Comparison of ENCODE assay signal across 12 cellular contexts in genomic region chr5:10454591-10455272, GRCh38. TPM values are rescaled to one million over a fixed set of nuclear protein-coding genes. Genes with fewer than 3 reads are reported as not detected.
DNase-seq lines count a peak whose midpoint lies in the region; ATAC-seq and TF ChIP-seq lines count a peak whose summit lies in the region.
"Had no signal": no experiment of that assay in that cellular context is flagged by ENCODE, and none has a peak within 500 bp of the region (broad histone marks: within the 10 kb centered on the region; RNA-seq: fewer than 3 reads in every experiment).

No MANE protein-coding gene starts in this region.

- H3K4me1 Mint-ChIP-seq in HFFc6 (ENCODE audit: low read depth): peaks cover 68% of the 10 kb centered on the region

- ATAC-seq in foreskin keratinocyte (peak; percentile 72), lower lobe of right lung (no peak), HG03520 (IDR thresholded peaks at IDR 0.05; ENCODE audit: unreplicated experiment) (no peak)
- ATAC-seq: left colon had no signal

- no peaks in the 10 kb centered on the region for H3K9me3 Mint-ChIP-seq in HFFc6
- H3K9me3 Mint-ChIP-seq: activated naive CD4-positive, alpha-beta T cell treated with anti-CD3 and anti-CD28 coated beads, Interleukin-2, amount 10 ng/mL, durations not matched to agents 7 days and 5 days; nephron had no signal

- TF ChIP-seq CTCF in HFFc6 (IDR thresholded peaks at IDR 0.05) (no peak), WI38 (IDR thresholded peaks at IDR 0.05; ENCODE audit: low read depth, low read length) (no peak), foreskin keratinocyte (conservative IDR thresholded peaks at IDR 0.05) (no peak), uterus (IDR thresholded peaks at IDR 0.05) (no peak), lower lobe of right lung (IDR thresholded peaks at IDR 0.05) (no peak)

- H3K9me3 ChIP-seq in uterus (no peaks in the 10 kb centered on the region), lower lobe of right lung (no peaks in the 10 kb centered on the region)
- H3K9me3 ChIP-seq: tibial artery had no signal

- H3K27ac Mint-ChIP-seq in HFFc6: peak overlapping the region; percentile 92
- H3K27ac Mint-ChIP-seq: activated naive CD4-positive, alpha-beta T cell treated with anti-CD3 and anti-CD28 coated beads, Interleukin-2, amount 10 ng/mL, durations not matched to agents 7 days and 5 days; nephron had no signal

- no peaks in the 10 kb centered on the region for H3K36me3 Mint-ChIP-seq in HFFc6 (ENCODE audit: low read depth)

- peak overlapping the region; percentile 80 for H3K4me3 Mint-ChIP-seq in HFFc6
- H3K4me3 Mint-ChIP-seq: activated naive CD4-positive, alpha-beta T cell treated with anti-CD3 and anti-CD28 coated beads, Interleukin-2, amount 10 ng/mL, durations not matched to agents 7 days and 5 days; nephron had no signal

- TF ChIP-seq POLR2A in uterus (IDR thresholded peaks at IDR 0.05): no peak

- H3K4me1 ChIP-seq in foreskin keratinocyte: peaks cover 27% of the 10 kb centered on the region
- H3K4me1 ChIP-seq in uterus: no peaks in the 10 kb centered on the region
- peaks cover 26% of the 10 kb centered on the region for H3K4me1 ChIP-seq in lower lobe of right lung

- intact Hi-C loops in uterus (cut with DNase I; ENCODE audit: low total_unique reads): loop anchor here (5.0 kb wide), 1 partner anchor 173 kb away; no protein-coding TSS in a partner anchor
- intact Hi-C loops in lower lobe of right lung (cut with DNase I): loop anchor here (5.0 kb wide), 1 partner anchor 173 kb away; no protein-coding TSS in a partner anchor

- H3K27me3 Mint-ChIP-seq in HFFc6 (ENCODE audit: insufficient read depth): peaks cover 3% of the 10 kb centered on the region

- DNase-seq in HFFc6: peak; percentile 70
- peak; percentile 78 to 89 for DNase-seq in foreskin keratinocyte
- peak; percentile 50 to 77 for DNase-seq in uterus
- DNase-seq in lower lobe of right lung: no peak
- DNase-seq in effector CD8-positive, alpha-beta T cell (lab: John Stamatoyannopoulos, UW): no peak
- DNase-seq: activated naive CD4-positive, alpha-beta T cell treated with anti-CD3 and anti-CD28 coated beads, Interleukin-2, amount 10 ng/mL, durations not matched to agents 7 days and 5 days; left colon; NCI-H1092 had no signal

- H3K36me3 ChIP-seq in uterus: no peaks in the 10 kb centered on the region
- no peaks in the 10 kb centered on the region for H3K36me3 ChIP-seq in lower lobe of right lung
- H3K36me3 ChIP-seq: tibial artery had no signal

- H3K4me3 ChIP-seq in WI38 (ENCODE audit: low read depth, low read length): peak overlapping the region; percentile 32
- no peak overlapping the region for H3K4me3 ChIP-seq in uterus
- no peak overlapping the region for H3K4me3 ChIP-seq in lower lobe of right lung
- H3K4me3 ChIP-seq: tibial artery had no signal

- H3K27me3 ChIP-seq in foreskin keratinocyte: no peaks in the 10 kb centered on the region
- no peaks in the 10 kb centered on the region for H3K27me3 ChIP-seq in uterus
- no peaks in the 10 kb centered on the region for H3K27me3 ChIP-seq in lower lobe of right lung (ENCODE audit: low read depth)

- peak overlapping the region; percentile 31 for H3K27ac ChIP-seq in foreskin keratinocyte
- peak overlapping the region; percentile 64 to 72 for H3K27ac ChIP-seq in uterus
- H3K27ac ChIP-seq in lower lobe of right lung: no peak overlapping the region
- H3K27ac ChIP-seq: tibial artery had no signal

RNA-seq across cellular contexts. Expression of gene ROPN1L, which starts 13.1 kb away (rescaled TPM):
- under 1 TPM; 0.38 to 0.68 (median 0.47) TPM for total RNA-seq in HFFc6 (2021; fragmentation: NEBNext Ultra II Directional; extraction: Animal tissue kit (Norgen Biotek cat#: 25700))
- total RNA-seq in foreskin keratinocyte (0.17 and 0.18 TPM in 2 replicates), uterus (1 to 10 TPM in 1 of 4 donors, not detected in 3; 6.3 TPM), lower lobe of right lung (11.5 TPM)
- polyA plus RNA-seq in foreskin keratinocyte: 0.17 and 0.19 TPM in 2 replicates
- total RNA-seq: left colon had no signal

Comparison
In these comparisons a context has a peak if more than half of its experiments do, and no peak if none do; other contexts are left out.
1. DNase-seq: peak in HFFc6 (single experiment), foreskin keratinocyte (2 of 2) and uterus (2 of 2); none in lower lobe of right lung (single experiment) and effector CD8-positive, alpha-beta T cell (single experiment).